In genomic region chr13:39196957-39197644, GRCh38 we compare ENCODE assay signal across 12 cellular contexts.
DNase-seq lines count a peak whose midpoint lies in the region; ATAC-seq, FAIRE-seq and TF ChIP-seq lines count a peak whose summit lies in the region.
"Had no signal": no experiment of that assay in that cellular context is flagged by ENCODE, and none has a peak within 500 bp of the region (broad histone marks: within the 10 kb centered on the region; RNA-seq: fewer than 3 reads in every experiment).

No MANE protein-coding gene starts in this region.

- no peak for TF ChIP-seq RAD21 in HepG2 (CRISPR knock-in tag; IDR thresholded peaks at IDR 0.05)

- POLR2A ChIA-PET in HepG2 (lab: Yijun Ruan, JAX): no interaction called here

- no peak for FAIRE-seq in HepG2 (lab: Jason Lieb, UNC)
- FAIRE-seq: endometrium had no signal

- no peaks in the 10 kb centered on the region for H3K9me3 Mint-ChIP-seq in T-helper 2 cell treated with Interferon-gamma antibody and Interleukin-4, amounts not matched to agents 5 μg/mL and 100 μg/mL, for 36 hours
- H3K9me3 Mint-ChIP-seq: T-cell had no signal

- peaks cover 8% of the 10 kb centered on the region for H3K4me1 Mint-ChIP-seq in T-helper 2 cell treated with Interferon-gamma antibody and Interleukin-4, amounts not matched to agents 5 μg/mL and 100 μg/mL, for 36 hours (ENCODE audit: low read depth)
- H3K4me1 Mint-ChIP-seq: T-cell had no signal

- CTCF ChIA-PET in HepG2 (lab: Yijun Ruan, JAX; ENCODE audit: low intra/inter-chr PET ratio, low total read pairs): no interaction called here

- no peaks in the 10 kb centered on the region for H3K9me3 ChIP-seq in HepG2 (ENCODE audit: low read length)
- no peaks in the 10 kb centered on the region for H3K9me3 ChIP-seq in right lobe of liver
- no peaks in the 10 kb centered on the region for H3K9me3 ChIP-seq in upper lobe of left lung
- H3K9me3 ChIP-seq: uterus had no signal

- no peak overlapping the region for H3K4me2 ChIP-seq in HepG2 (ENCODE audit: low read depth, low read length)

- H3K4me3 ChIP-seq in HepG2 (replicated peaks in 1 of 3; ENCODE audit: insufficient read depth in 1 of 3, low read depth in 2 of 3, low read length in 3 of 3) (no peak overlapping the region), right lobe of liver (no peak overlapping the region), upper lobe of left lung (no peak overlapping the region)
- H3K4me3 ChIP-seq: uterus had no signal

- H2AFZ ChIP-seq in HepG2 (ENCODE audit: low read length): no peak overlapping the region

- H3K27ac Mint-ChIP-seq in T-helper 2 cell treated with Interferon-gamma antibody and Interleukin-4, amounts not matched to agents 5 μg/mL and 100 μg/mL, for 36 hours: no peak overlapping the region
- H3K27ac Mint-ChIP-seq: T-cell had no signal

- in situ Hi-C loops in HepG2 (cut with HindIII; ENCODE audit: extremely low pct_ligation_motif_present, low pct_unique_long_range_greater_than_20kb): no loop called here

- TF ChIP-seq CTCF in HepG2 (CRISPR knock-in tag; IDR thresholded peaks at IDR 0.05): no peak
- no peak for TF ChIP-seq CTCF in right lobe of liver (IDR thresholded peaks at IDR 0.05)
- TF ChIP-seq CTCF in upper lobe of left lung (IDR thresholded peaks at IDR 0.05): no peak

- no peak for DNase-seq in HepG2 (ENCODE audit: low spot score)
- no peak for DNase-seq in right lobe of liver
- peak; percentile 6 for DNase-seq in M059J (ENCODE audit: low read depth)
- DNase-seq in upper lobe of left lung: no peak
- no peak for DNase-seq in T-helper 2 cell treated with Interferon-gamma antibody and Interleukin-4, amounts not matched to agents 5 μg/mL and 100 μg/mL, for 36 hours (ENCODE audit: low spot score)
- DNase-seq in activated gamma-delta T cell (lab: John Stamatoyannopoulos, UW): no peak
- no peak for DNase-seq in stimulated activated CD4-positive, alpha-beta T cell treated with anti-CD3 and anti-CD28 coated beads, Interleukin-2, amount 100 ng/mL, for 48 hours
- DNase-seq: islet precursor cell, T-cell, uterus had no signal

- H3K36me3 Mint-ChIP-seq in T-helper 2 cell treated with Interferon-gamma antibody and Interleukin-4, amounts not matched to agents 5 μg/mL and 100 μg/mL, for 36 hours (ENCODE audit: low read depth): no peaks in the 10 kb centered on the region
- H3K36me3 Mint-ChIP-seq: T-cell had no signal

- H3K27me3 Mint-ChIP-seq in T-helper 2 cell treated with Interferon-gamma antibody and Interleukin-4, amounts not matched to agents 5 μg/mL and 100 μg/mL, for 36 hours (ENCODE audit: low read depth): peaks cover 2% of the 10 kb centered on the region

- H3K79me2 ChIP-seq in HepG2 (ENCODE audit: insufficient read depth, low read length): no peaks in the 10 kb centered on the region

- H3K36me3 ChIP-seq in HepG2 (replicated peaks in 1 of 2; ENCODE audit: control insufficient read depth in 1 of 2, insufficient read depth in 2 of 2, low read length in 2 of 2): no peaks in the 10 kb centered on the region
- no peaks in the 10 kb centered on the region for H3K36me3 ChIP-seq in right lobe of liver
- H3K36me3 ChIP-seq in upper lobe of left lung: no peaks in the 10 kb centered on the region
- H3K36me3 ChIP-seq: uterus had no signal

- TF ChIP-seq EP300 in HepG2 (IDR thresholded peaks at IDR 0.05; ENCODE audit: low read depth in 2 of 2, low read length in 2 of 2) (no peak), HepG2 (CRISPR knock-in tag; IDR thresholded peaks at IDR 0.05; ENCODE audit: borderline replicate concordance) (no peak), upper lobe of left lung (IDR thresholded peaks at IDR 0.05) (no peak)

- no peak overlapping the region for H3K4me3 Mint-ChIP-seq in T-helper 2 cell treated with Interferon-gamma antibody and Interleukin-4, amounts not matched to agents 5 μg/mL and 100 μg/mL, for 36 hours
- H3K4me3 Mint-ChIP-seq: T-cell had no signal

- TF ChIP-seq POLR2A in HepG2 (IDR thresholded peaks at IDR 0.05; ENCODE audit: insufficient read depth in 1 of 2, low read depth in 2 of 2, low read length in 2 of 2) (no peak), right lobe of liver (IDR thresholded peaks at IDR 0.05) (no peak), upper lobe of left lung (IDR thresholded peaks at IDR 0.05) (no peak)

- ATAC-seq in HepG2: no peak
- ATAC-seq in right lobe of liver: no peak
- peak; percentile 85 for ATAC-seq in GM21717 (IDR thresholded peaks at IDR 0.05; ENCODE audit: unreplicated experiment)
- no peak for ATAC-seq in upper lobe of left lung (ENCODE audit: low FRiP score in 2 of 2)
- ATAC-seq: T-cell had no signal

- H3K27ac ChIP-seq in HepG2 (ENCODE audit: extremely low read length, insufficient read depth, low read length) (no peak overlapping the region), right lobe of liver (no peak overlapping the region), upper lobe of left lung (peak overlapping the region in 3 of 4 donors; percentile 13 to 24 (median 18))

- WGBS in HepG2 (ENCODE audit: low lambda C conversion rate): under 1% methylated on average over 5 of the region's 5 CpGs
- WGBS in right lobe of liver (ENCODE audit: insufficient coverage, low coverage, low lambda C conversion rate, missing lambda C conversion rate): 36% methylated on average over 5 of the region's 5 CpGs
- WGBS in upper lobe of left lung, 2 donors: 49 to 51% methylated on average over 5 of the region's 5 CpGs

- H4K20me1 ChIP-seq in HepG2 (ENCODE audit: insufficient read depth, low read length): no peaks in the 10 kb centered on the region

- BruUV-seq in HepG2 (replicated peaks; lab: Mats Ljungman, UMichigan): no TSS peak

- no peak overlapping the region for H3K9ac ChIP-seq in HepG2 (ENCODE audit: insufficient read depth, low read depth, low read length)

- intact Hi-C loops in HepG2 (cut with micrococcal nuclease; ENCODE audit: unreplicated experiment): no loop called here
- intact Hi-C loops in right lobe of liver (cut with DNase I): no loop called here

- H3K27me3 ChIP-seq in HepG2 (ENCODE audit: control insufficient read depth in 1 of 2, insufficient read depth in 2 of 2, low read length in 2 of 2) (no peaks in the 10 kb centered on the region), right lobe of liver (no peaks in the 10 kb centered on the region), upper lobe of left lung (no peaks in the 10 kb centered on the region)
- H3K27me3 ChIP-seq: uterus had no signal

- H3K4me1 ChIP-seq in HepG2 (ENCODE audit: insufficient read depth, low read length) (no peaks in the 10 kb centered on the region), right lobe of liver (no peaks in the 10 kb centered on the region), upper lobe of left lung (peaks cover 0 to 10% (median 4%) of the 10 kb centered on the region in 4 donors)
- H3K4me1 ChIP-seq: uterus had no signal

TF ChIP-seq in HepG2, 621 proteins besides CTCF, POLR2A, EP300 and RAD21:
- no peak for TF ChIP-seq CREB1 (IDR thresholded peaks at IDR 0.05)
- TF ChIP-seq CREB1 (CRISPR knock-in tag; IDR thresholded peaks at IDR 0.05): no peak
- peak; percentile 18; the same call in 1 of the 2 replicates for TF ChIP-seq ATF7 (IDR thresholded peaks at IDR 0.05)
- TF ChIP-seq ATF7 (CRISPR knock-in tag; IDR thresholded peaks at IDR 0.05): no peak

Comparison
In these comparisons a context has a peak if more than half of its experiments do, and no peak if none do; other contexts are left out.
1. H3K27ac ChIP-seq: peak in upper lobe of left lung (3 of 4); none in HepG2 (single experiment) and right lobe of liver (0 of 3).